Comparison of ENCODE assay signal across 10 cellular contexts in genomic region chr16:46961373-46962353, GRCh38. TPM values are rescaled to one million over a fixed set of nuclear protein-coding genes. Genes with fewer than 3 reads are reported as not detected.
DNase-seq lines count a peak whose midpoint lies in the region; ATAC-seq, FAIRE-seq and TF ChIP-seq lines count a peak whose summit lies in the region.
"Had no signal": no experiment of that assay in that cellular context is flagged by ENCODE, and none has a peak within 500 bp of the region (broad histone marks: within the 10 kb centered on the region; RNA-seq: fewer than 3 reads in every experiment).

No MANE protein-coding gene starts in this region.

- H3K4me1 ChIP-seq in GM12878 (ENCODE audit: control insufficient read depth, insufficient read depth, low read length) (peaks cover 13% of the 10 kb centered on the region), spleen (peaks cover 6 to 60% (median 20%) of the 10 kb centered on the region in 6 donors)

- intact Hi-C loops in GM12878 (cut with micrococcal nuclease; ENCODE audit: unreplicated experiment) (no loop called here), spleen (cut with DNase I; ENCODE audit: low total_unique reads) (no loop called here)

- H3K9me3 ChIP-seq in GM12878 (replicated peaks; ENCODE audit: control insufficient read depth, insufficient read depth, low read length) (no peaks in the 10 kb centered on the region), spleen (no peaks in the 10 kb centered on the region)

- H3K4me3 ChIP-seq in NB4 (ENCODE audit: low read depth, low read length) (no peak overlapping the region), GM12878 (0 out of 2 replicates have a peak overlapping the region, but pooled peaks have one; percentile 8), spleen (no peak overlapping the region)

- no peak for DNase-seq in activated CD4-positive, CD25-positive, alpha-beta regulatory T cell treated with anti-CD3 and anti-CD28 coated beads, Interleukin-2, amount 50 U/mL, for 72 hours
- peak; percentile 64 for DNase-seq in NB4 (ENCODE audit: low read depth)
- no peak for DNase-seq in GM12878 (ENCODE audit: low read depth, low spot score)
- no peak for DNase-seq in spleen
- no peak for DNase-seq in GM10266 (ENCODE audit: extremely low spot score)
- DNase-seq in DMS 273 treated with DMSO at 0.1 percent for 48 hours (lab: John Stamatoyannopoulos, UW), result no peak
- no peak for DNase-seq in NCI-H1436 treated with DMSO at 0.1 percent for 48 hours (lab: John Stamatoyannopoulos, UW)

- H3K27me3 ChIP-seq in GM12878 (replicated peaks in 1 of 2; ENCODE audit: control insufficient read depth in 2 of 2, insufficient read depth in 2 of 2, low read length in 1 of 2), result no peaks in the 10 kb centered on the region
- no peaks in the 10 kb centered on the region for H3K27me3 ChIP-seq in spleen (replicated peaks in 1 of 7)

- peak overlapping the region; percentile 30; the same call in 1 of the 2 replicates for H3K4me2 ChIP-seq in GM12878 (ENCODE audit: control insufficient read depth, insufficient read depth)

- TF ChIP-seq CTCF in NB4 (IDR thresholded peaks at IDR 0.05; ENCODE audit: low read depth, low read length), result no peak
- no peak for TF ChIP-seq CTCF in GM12878 (IDR thresholded peaks at IDR 0.05 in 2 of 3, conservative IDR thresholded peaks at IDR 0.05 in 1 of 3; ENCODE audit: control insufficient read depth in 2 of 3, extremely low read depth in 1 of 3, insufficient read depth in 1 of 3, low read depth in 3 of 3, low read length in 3 of 3)
- no peak for TF ChIP-seq CTCF in spleen (IDR thresholded peaks at IDR 0.05 in 8 of 11, conservative IDR thresholded peaks at IDR 0.05 in 3 of 11)
- no peak for TF ChIP-seq CTCF in GM10266 (IDR thresholded peaks at IDR 0.05; ENCODE audit: control insufficient read depth, insufficient read depth, low read depth, missing control alignments)

- TF ChIP-seq RAD21 in GM12878 (IDR thresholded peaks at IDR 0.05; ENCODE audit: insufficient read depth, low read depth, low read length), result no peak

- no TSS peak for BruUV-seq in GM12878 (replicated peaks; lab: Mats Ljungman, UMichigan)

- H3K79me2 ChIP-seq in GM12878 (ENCODE audit: control insufficient read depth, insufficient read depth, low read length), result peaks cover 17% of the 10 kb centered on the region

- TF ChIP-seq POLR2A in NB4 (IDR thresholded peaks at IDR 0.05; ENCODE audit: extremely low read depth, insufficient read length) (no peak), GM12878 (IDR thresholded peaks at IDR 0.05; ENCODE audit: low read depth, low read length) (no peak), spleen (IDR thresholded peaks at IDR 0.05) (no peak)

- SMC1A ChIA-PET in GM12878 (lab: Charles Lee; ENCODE audit: uncharacterized antibody, unreplicated experiment), result interaction anchor here (0.6 to 4.0 kb wide), 8 partner anchors 10 to 179 kb away, joined by 3 to 19 read pairs (median 4); no protein-coding TSS in a partner anchor

- CTCF ChIA-PET in GM12878 (lab: Yijun Ruan, JAX), result interaction anchor here (1.5 to 2.7 kb wide), 5 partner anchors 13 to 180 kb away, joined by 4 to 8 read pairs (median 6); no protein-coding TSS in a partner anchor

- WGBS in GM12878 (ENCODE audit: insufficient coverage, insufficient replicate concordance, low lambda C conversion rate, missing lambda C conversion rate), result 80% methylated on average over 9 of the region's 9 CpGs
- 50 to 70% (median 54%) methylated on average over 9 of the region's 9 CpGs for WGBS in spleen, 5 donors

- POLR2A ChIA-PET in GM12878 (lab: Charles Lee), result interaction anchor here (1.2 to 1.7 kb wide), 2 partner anchors 9 to 11 kb away, joined by 4 to 7 read pairs; partner anchors contain the start of gene DNAJA2

- RAD21 ChIA-PET in GM12878 (lab: Charles Lee; ENCODE audit: unreplicated experiment), result interaction anchor here (0.5 to 1.4 kb wide), 5 partner anchors 10 to 319 kb away, joined by 3 to 4 read pairs (median 3); no protein-coding TSS in a partner anchor

- H2AFZ ChIP-seq in GM12878 (ENCODE audit: control insufficient read depth, low read depth, low read length), result no peak overlapping the region

- TF ChIP-seq EP300 in GM12878 (IDR thresholded peaks at IDR 0.05; ENCODE audit: borderline replicate concordance in 1 of 2, control insufficient read depth in 1 of 2, low read depth in 2 of 2, low read length in 2 of 2), result no peak

- H3K36me3 ChIP-seq in GM12878 (ENCODE audit: control insufficient read depth in 2 of 2, insufficient read depth in 2 of 2, low read length in 1 of 2) (peaks cover 13 to 58% of the 10 kb centered on the region in 2 experiments), spleen (peaks cover 20 to 100% (median 94%) of the 10 kb centered on the region in 6 donors)

- peak; percentile 99 for ATAC-seq in activated CD4-positive, CD25-positive, alpha-beta regulatory T cell treated with anti-CD3 and anti-CD28 coated beads, Interleukin-2, amount 50 U/mL, for 24 hours
- ATAC-seq in GM12878, result peak; percentile 89

- in situ Hi-C loops in GM12878 (cut with MboI), result no loop called here

- no peak overlapping the region for H3K9ac ChIP-seq in GM12878 (ENCODE audit: control insufficient read depth, insufficient read depth, low read length)

- H3K27ac ChIP-seq in GM12878 (ENCODE audit: control insufficient read depth, insufficient read depth), result no peak overlapping the region
- peak overlapping the region in 6 of 8 donors; percentile 13 to 76 (median 59) for H3K27ac ChIP-seq in spleen
- H3K27ac ChIP-seq: 22Rv1, VCaP had no signal

- no peaks in the 10 kb centered on the region for H4K20me1 ChIP-seq in GM12878 (ENCODE audit: control insufficient read depth, insufficient read depth)

- FAIRE-seq in GM12878 (lab: Jason Lieb, UNC), result no peak

TF ChIP-seq in GM12878, 131 proteins besides CTCF, POLR2A, EP300 and RAD21:
- TF ChIP-seq PKNOX1 (IDR thresholded peaks at IDR 0.05) (peak; percentile 80), SREBF2 (IDR thresholded peaks at IDR 0.05; ENCODE audit: low read length) (no peak), RUNX3 (IDR thresholded peaks at IDR 0.05; ENCODE audit: low read length) (peak; percentile 73), PAX5 (IDR thresholded peaks at IDR 0.05; ENCODE audit: borderline replicate concordance, low read depth, low read length) (0 out of 2 replicates have a peak, but pooled peaks have one; percentile 14)

RNA-seq across cellular contexts. Expression of gene DNAJA2, which starts 11.8 kb away (rescaled TPM):
- 54.2 and 54.9 TPM in 2 replicates for total RNA-seq in GM12878 (2013; cell fraction: nucleolus; rRNA removed)
- total RNA-seq in GM12878 (2014; rRNA removed), result 58.6 and 74.7 TPM in 2 replicates
- total RNA-seq in GM12878 (2014; rRNA removed; fragmentation: Illumina TruSeq; extraction: Trizol), result 74.5 and 75.6 TPM in 2 replicates
- 71.8 and 74.1 TPM in 2 replicates for total RNA-seq in GM12878 (2021)
- 32.3 TPM for polyA plus RNA-seq in GM12878 (2011; ENCODE audit: low read depth)
- 26.2 and 37.4 TPM in 2 replicates for polyA plus RNA-seq in GM12878 (2011; rRNA removed)
- polyA plus RNA-seq in GM12878 (2011; cell fraction: cytosol; rRNA removed), result 7.6 and 9.1 TPM in 2 replicates
- 14.8 and 20.9 TPM in 2 replicates for polyA plus RNA-seq in GM12878 (2011; cell fraction: nucleus; rRNA removed)
- 35.2 and 43.8 TPM in 2 replicates for polyA plus RNA-seq in GM12878 (2012)
- polyA plus RNA-seq in GM12878 (2014; fragmentation: Illumina TruSeq; extraction: Trizol), result 57.7 and 67.2 TPM in 2 replicates
- polyA plus RNA-seq in GM12878 (2014; fragmentation: Nextera tagmentation; extraction: Ambion mirVana), result 10 to 100 TPM; 40.4 to 43.5 TPM
- 33.6 and 33.8 TPM in 2 replicates for polyA plus RNA-seq in GM12878 (2014; rRNA removed)
- 10 to 100 TPM; 94.4 to 96.4 TPM for polyA plus RNA-seq in GM12878 (2016; fragmentation: Nextera tagmentation; extraction: Ambion mirVana)
- polyA minus RNA-seq in GM12878 (2011; rRNA and poly(A)+ RNA removed), result 30.4 and 50.9 TPM in 2 replicates
- 22.9 and 23.4 TPM in 2 replicates for polyA minus RNA-seq in GM12878 (2011; cell fraction: cytosol; rRNA and poly(A)+ RNA removed)
- 17.0 and 23.0 TPM in 2 replicates for polyA minus RNA-seq in GM12878 (2011; cell fraction: nucleus; rRNA and poly(A)+ RNA removed)
- 10 to 100 TPM; 45.5 to 61.5 (median 52.1) TPM for total RNA-seq in spleen
- polyA plus RNA-seq in spleen, result 10 to 100 TPM; 25.0 to 38.4 (median 31.6) TPM
